ENCODE assay signal across 8 cellular contexts in genomic region chr3:38164136-38164965, GRCh38. TPM values are rescaled to one million over a fixed set of nuclear protein-coding genes. Genes with fewer than 3 reads are reported as not detected.
DNase-seq lines count a peak whose midpoint lies in the region; ATAC-seq, FAIRE-seq and TF ChIP-seq lines count a peak whose summit lies in the region.

No MANE protein-coding gene starts in this region.

- FAIRE-seq in bronchial epithelial cell (lab: Jason Lieb, UNC): no peak

- ATAC-seq in GM18511 (IDR thresholded peaks at IDR 0.05; ENCODE audit: unreplicated experiment) (peak; percentile 23), HG03520 (IDR thresholded peaks at IDR 0.05; ENCODE audit: unreplicated experiment) (peak; percentile 15), HG03469 (IDR thresholded peaks at IDR 0.05; ENCODE audit: unreplicated experiment) (no peak)

- peaks cover 6 to 13% of the 10 kb centered on the region in 2 donors for H3K4me1 ChIP-seq in mucosa of rectum (ENCODE audit: control insufficient read depth in 2 of 2, insufficient read depth in 2 of 2, low read length in 2 of 2)

- H3K9ac ChIP-seq in mucosa of rectum (ENCODE audit: low read depth in 1 of 2, low read length in 2 of 2): peak overlapping the region; percentile 89 to 97

- DNase-seq in bronchial epithelial cell (ENCODE audit: low read depth) (no peak), NCI-H1694 (lab: John Stamatoyannopoulos, UW) (no peak), NCI-H446 treated with DMSO at 0.1 percent for 48 hours (lab: John Stamatoyannopoulos, UW) (no peak), cerebellar cortex (ENCODE audit: low spot score) (no peak)

- H3K9me3 ChIP-seq in mucosa of rectum (ENCODE audit: control insufficient read depth in 2 of 2, low read length in 2 of 2): no peaks in the 10 kb centered on the region

- H3K4me3 ChIP-seq in bronchial epithelial cell (ENCODE audit: low read depth, low read length) (peak overlapping the region; percentile 43), mucosa of rectum (ENCODE audit: low read length in 2 of 2) (peak overlapping the region; percentile 87 to 90)

- TF ChIP-seq CTCF in bronchial epithelial cell (IDR thresholded peaks at IDR 0.05; ENCODE audit: insufficient read depth, low read length, severe bottlenecking): no peak

- H3K27me3 ChIP-seq in bronchial epithelial cell (ENCODE audit: control insufficient read depth, insufficient read depth, low read length): no peaks in the 10 kb centered on the region
- no peaks in the 10 kb centered on the region for H3K27me3 ChIP-seq in mucosa of rectum (ENCODE audit: control insufficient read depth in 2 of 2, insufficient read depth in 2 of 2, low read length in 2 of 2)

- H3K36me3 ChIP-seq in bronchial epithelial cell (ENCODE audit: control insufficient read depth, insufficient read depth, low read length) (no peaks in the 10 kb centered on the region), mucosa of rectum (ENCODE audit: control insufficient read depth in 2 of 2, insufficient read depth in 2 of 2, low read length in 2 of 2) (no peaks in the 10 kb centered on the region)

- peak overlapping the region; percentile 96 to 99 for H3K27ac ChIP-seq in mucosa of rectum (ENCODE audit: low read depth in 2 of 2, low read length in 2 of 2)

RNA-seq across cellular contexts. Expression of gene OXSR1, which starts 1.0 kb away (rescaled TPM):
- 95.3 and 121 TPM in 2 replicates for total RNA-seq in bronchial epithelial cell

RNA-seq across cellular contexts. Expression of gene MYD88, which starts 25.9 kb away (rescaled TPM):
- total RNA-seq in bronchial epithelial cell: 14.7 and 21.5 TPM in 2 replicates

RNA-seq across cellular contexts. Expression of gene ACAA1, which starts 27.4 kb away (rescaled TPM):
- total RNA-seq in bronchial epithelial cell: 54.2 and 82.2 TPM in 2 replicates
